ENCODE assay signal across 9 cellular contexts in genomic region chrX:76427560-76428242, GRCh38. TPM values are rescaled to one million over a fixed set of nuclear protein-coding genes. Genes with fewer than 3 reads are reported as not detected.
A peak's percentile ranks its signal among the peaks of the same experiment; 100 is the strongest.
DNase-seq lines count a peak whose midpoint lies in the region; ATAC-seq, FAIRE-seq and TF ChIP-seq lines count a peak whose summit lies in the region.
"Had no signal": no experiment of that assay in that cellular context is flagged by ENCODE, and none has a peak within 500 bp of the region (broad histone marks: within the 10 kb centered on the region; RNA-seq: fewer than 3 reads in every experiment).

Gene MAGEE1, plus strand, starts transcription at chrX:76427710. Its CDS starts 221 bp downstream, at chrX:76427931.

- H3K14ac ChIP-seq in H1 (ENCODE audit: insufficient read length) = no peak within 1 kb of the TSS

- H3K4me1 ChIP-seq in H1 (replicated peaks in 1 of 4; ENCODE audit: control insufficient read depth in 3 of 4, insufficient read depth in 4 of 4, low read length in 3 of 4) = no peaks in the 10 kb centered on the region
- H3K4me1 ChIP-seq in mesendoderm (ENCODE audit: control insufficient read depth, low read depth, low read length) = no peaks in the 10 kb centered on the region

- H3K36me3 ChIP-seq in H1 (ENCODE audit: control insufficient read depth in 2 of 4, insufficient read depth in 4 of 4, low read length in 3 of 4) (no peaks in the 10 kb centered on the region), mesendoderm (ENCODE audit: control insufficient read depth, insufficient read depth, low read length) (no peaks in the 10 kb centered on the region)

- no peak for TF ChIP-seq EP300 in H1 (IDR thresholded peaks at IDR 0.05; ENCODE audit: borderline replicate concordance in 1 of 2, low read depth in 2 of 2, low read length in 2 of 2)

- POLR2A ChIA-PET in H1 (lab: Charles Lee; ENCODE audit: partially characterized antibody) = no interaction called here

- H2BK20ac ChIP-seq in H1 (ENCODE audit: low read length) = no peak within 1 kb of the TSS

- H4K91ac ChIP-seq in H1 (replicated peaks; ENCODE audit: insufficient read length, low read length) = no peak within 1 kb of the TSS

- no peaks in the 10 kb centered on the region for H3K27me3 ChIP-seq in H1 (replicated peaks in 1 of 4; ENCODE audit: control insufficient read depth in 3 of 4, extremely low read depth in 1 of 4, insufficient read depth in 3 of 4, low read length in 3 of 4)
- no peaks in the 10 kb centered on the region for H3K27me3 ChIP-seq in mesendoderm (ENCODE audit: insufficient read depth, low read length, poor library complexity)

- H3K23ac ChIP-seq in H1 (ENCODE audit: insufficient read length) (no peak within 1 kb of the TSS), mesendoderm (ENCODE audit: low read length) (peak within 1 kb of the TSS; percentile 66)

- peak; percentile 13 for DNase-seq in 8988T
- peak; percentile 17 to 76 for DNase-seq in NCI-H446 (lab: John Stamatoyannopoulos, UW)
- DNase-seq in activated CD8-positive, alpha-beta memory T cell treated with anti-CD3 and anti-CD28 coated beads for 48 hours (ENCODE audit: low read depth in 2 of 3, low spot score in 2 of 3) = peak; percentile 35 to 70 (median 58)
- peak in 1 of 2 experiments; percentile 64 for DNase-seq in H1 (ENCODE audit: low read depth in 1 of 2, low spot score in 2 of 2)
- peak; percentile 79 for DNase-seq in mesendoderm
- DNase-seq in stimulated activated CD8-positive, alpha-beta memory T cell treated with anti-CD3 and anti-CD28 coated beads, Interleukin-15, amount 100 ng/mL, for 1 hour (ENCODE audit: low read depth) = peak; percentile 60

- no peak within 1 kb of the TSS for H4K5ac ChIP-seq in H1 (ENCODE audit: insufficient read length, low read depth, low read length)
- H4K5ac ChIP-seq in mesendoderm (ENCODE audit: low read length) = no peak within 1 kb of the TSS

- H3K79me1 ChIP-seq in H1 (ENCODE audit: low read depth, low read length) = no peaks in the 10 kb centered on the region; the same call in 1 of the 2 replicates
- H3K79me1 ChIP-seq in mesendoderm (ENCODE audit: low read length) = no peaks in the 10 kb centered on the region

- CTCF ChIA-PET in H1 (lab: Charles Lee; ENCODE audit: partially characterized antibody) = no interaction called here

- no peak within 1 kb of the TSS for H2BK120ac ChIP-seq in H1 (replicated peaks; ENCODE audit: low read depth, low read length)
- no peak within 1 kb of the TSS for H2BK120ac ChIP-seq in mesendoderm (ENCODE audit: low read depth, low read length)

- H3K27ac ChIP-seq in H1 (ENCODE audit: low read depth, low read length) (no peak within 1 kb of the TSS), mesendoderm (ENCODE audit: low read depth, low read length) (no peak within 1 kb of the TSS)

- H3K9me3 ChIP-seq in H1 (ENCODE audit: insufficient read depth in 2 of 2, low read depth in 1 of 2, low read length in 1 of 2) = no peaks in the 10 kb centered on the region

- 0 out of 2 replicates have a peak within 1 kb of the TSS, but pooled peaks have one; percentile 53 for H2AFZ ChIP-seq in H1 (ENCODE audit: low read length)

- no peak within 1 kb of the TSS for H3K56ac ChIP-seq in H1 (replicated peaks; ENCODE audit: insufficient read length, low read depth, low read length)
- peak within 1 kb of the TSS; percentile 90 for H3K56ac ChIP-seq in mesendoderm (ENCODE audit: low read length)

- TF ChIP-seq CTCF in H1 (IDR thresholded peaks at IDR 0.05; ENCODE audit: control extremely low read depth in 1 of 3, insufficient read depth in 1 of 3, low read depth in 1 of 3, low read length in 3 of 3) = no peak

- H4K20me1 ChIP-seq in H1 (replicated peaks in 1 of 2; ENCODE audit: control insufficient read depth in 1 of 2, insufficient read depth in 2 of 2, low read length in 2 of 2) = no peaks in the 10 kb centered on the region

- no peak within 1 kb of the TSS; the same call in 1 of the 2 replicates for H3K18ac ChIP-seq in H1 (ENCODE audit: extremely low read depth, low read length)
- H3K18ac ChIP-seq in mesendoderm (ENCODE audit: low read length) = no peak within 1 kb of the TSS

- H3K23me2 ChIP-seq in H1 (ENCODE audit: low read depth, low read length) = peaks cover 6% of the 10 kb centered on the region; the same call in 1 of the 2 replicates

- H3K9ac ChIP-seq in H1 (replicated peaks in 1 of 4; ENCODE audit: extremely low read depth in 1 of 4, low read depth in 3 of 4, low read length in 3 of 4) (peak within 1 kb of the TSS in 2 of 4 experiments; percentile 22 to 28; a peak in 3 of 7 replicates), mesendoderm (ENCODE audit: low read length) (peak within 1 kb of the TSS; percentile 72)

- H3K4ac ChIP-seq in H1 (replicated peaks; ENCODE audit: insufficient read length, low read depth, low read length) (no peak within 1 kb of the TSS), mesendoderm (ENCODE audit: low read depth, low read length) (no peak within 1 kb of the TSS)

- H3K4me3 ChIP-seq in H1 (ENCODE audit: extremely low read depth in 1 of 4, insufficient read depth in 2 of 4, low read depth in 3 of 4, low read length in 4 of 4) (peak within 1 kb of the TSS; percentile 63 to 87 (median 72)), mesendoderm (ENCODE audit: low read length) (peak within 1 kb of the TSS; percentile 62)

- H4K8ac ChIP-seq in H1 (ENCODE audit: extremely low read depth, insufficient read depth, low read length) (no peak within 1 kb of the TSS), mesendoderm (ENCODE audit: low read depth, low read length) (no peak within 1 kb of the TSS)

- no peak within 1 kb of the TSS for H2BK12ac ChIP-seq in H1 (ENCODE audit: low read depth, low read length)

- peak; percentile 7 for FAIRE-seq in H1 (lab: Jason Lieb, UNC)
- FAIRE-seq: G401.6 had no signal

- no peak within 1 kb of the TSS for H2BK5ac ChIP-seq in H1 (ENCODE audit: low read depth, low read length)
- H2BK5ac ChIP-seq in mesendoderm (ENCODE audit: low read length) = no peak within 1 kb of the TSS

- peak within 1 kb of the TSS; percentile 71 to 91 for H3K4me2 ChIP-seq in H1 (ENCODE audit: insufficient read depth in 1 of 2, low read depth in 2 of 2, low read length in 2 of 2)
- H3K4me2 ChIP-seq in mesendoderm (ENCODE audit: low read length) = peak within 1 kb of the TSS; percentile 50

- no peaks in the 10 kb centered on the region for H3K79me2 ChIP-seq in H1 (ENCODE audit: control insufficient read depth in 1 of 2, insufficient read depth in 2 of 2, low read length in 2 of 2)
- no peaks in the 10 kb centered on the region for H3K79me2 ChIP-seq in mesendoderm (ENCODE audit: control insufficient read depth, insufficient read depth, low read length)

- TF ChIP-seq RAD21 in H1 (IDR thresholded peaks at IDR 0.05 in 1 of 2, conservative IDR thresholded peaks at IDR 0.05 in 1 of 2; ENCODE audit: low read depth in 2 of 2, low read length in 2 of 2) = no peak

- H2AK5ac ChIP-seq in H1 (ENCODE audit: low read depth, low read length) (no peak within 1 kb of the TSS), mesendoderm (ENCODE audit: low read length) (no peak within 1 kb of the TSS)

- H2BK15ac ChIP-seq in H1 (ENCODE audit: low read length) (no peak within 1 kb of the TSS), mesendoderm (replicated peaks; ENCODE audit: low read depth) (no peak within 1 kb of the TSS)

- WGBS in H1 (ENCODE audit: extremely low coverage in 1 of 2, insufficient coverage in 1 of 2, insufficient read length in 1 of 2, insufficient replicate concordance in 2 of 2, low coverage in 1 of 2, low lambda C conversion rate in 2 of 2, missing lambda C conversion rate in 1 of 2), 2 experiments = 0% methylated on average over 18 of the region's 42 CpGs; no CpG with 5 or more reads in 1 of the 2 experiments
- no CpG with 5 or more reads among the region's 42 CpGs for WGBS in mesendoderm (ENCODE audit: extremely low coverage, insufficient coverage, low lambda C conversion rate)

- ATAC-seq in GM18867 (IDR thresholded peaks at IDR 0.05; ENCODE audit: unreplicated experiment) (peak; percentile 94), HG03097 (IDR thresholded peaks at IDR 0.05; ENCODE audit: low FRiP score, unreplicated experiment) (peak; percentile 86)

- no peak for TF ChIP-seq POLR2A in H1 (IDR thresholded peaks at IDR 0.05; ENCODE audit: control extremely low read depth in 1 of 2, low read depth in 2 of 2, low read length in 2 of 2)

TF ChIP-seq in H1, 55 proteins besides CTCF, POLR2A, EP300 and RAD21:
- TF ChIP-seq ASH2L (IDR thresholded peaks at IDR 0.05; ENCODE audit: low read length) = peak; percentile 33
- no peak for TF ChIP-seq CBX5 (IDR thresholded peaks at IDR 0.05; ENCODE audit: low read depth, low read length)

RNA-seq across cellular contexts. Expression of gene MAGEE1, which starts in this region (rescaled TPM):
- 10.2 TPM in 2 replicates for total RNA-seq in H1 (2021; fragmentation: NEBNext Ultra II Directional; extraction: Animal tissue kit (Norgen Biotek cat#: 25700))
- 1.3 and 2.3 TPM in 2 replicates for polyA plus RNA-seq in H1 (2011; rRNA removed)
- 1.7 TPM for polyA plus RNA-seq in H1 (2011; cell fraction: cytosol; rRNA removed)
- polyA plus RNA-seq in H1 (2011; cell fraction: nucleus; rRNA removed) = 2.6 TPM
- 5.6 to 6.7 TPM (median 6.0 TPM) in 4 replicates for polyA plus RNA-seq in H1 (2012, experiment 1 of 2)
- polyA plus RNA-seq in H1 (2012, experiment 2 of 2) = 3.0 TPM
- 4.5 TPM for polyA plus RNA-seq in H1 (2013, experiment 1 of 2)
- 4.3 TPM for polyA plus RNA-seq in H1 (2013, experiment 2 of 2)
- 0.95 and 1.0 TPM in 2 replicates for polyA minus RNA-seq in H1 (2011; rRNA and poly(A)+ RNA removed)
- 2.7 TPM for polyA minus RNA-seq in H1 (2011; cell fraction: cytosol; rRNA and poly(A)+ RNA removed)
- polyA minus RNA-seq in H1 (2011; cell fraction: nucleus; rRNA and poly(A)+ RNA removed) = 2.2 TPM
- polyA plus RNA-seq in mesendoderm (2013, experiment 1 of 2) = 4.0 TPM
- polyA plus RNA-seq in mesendoderm (2013, experiment 2 of 2) = 3.9 TPM
